In the genomic region with DNA sequence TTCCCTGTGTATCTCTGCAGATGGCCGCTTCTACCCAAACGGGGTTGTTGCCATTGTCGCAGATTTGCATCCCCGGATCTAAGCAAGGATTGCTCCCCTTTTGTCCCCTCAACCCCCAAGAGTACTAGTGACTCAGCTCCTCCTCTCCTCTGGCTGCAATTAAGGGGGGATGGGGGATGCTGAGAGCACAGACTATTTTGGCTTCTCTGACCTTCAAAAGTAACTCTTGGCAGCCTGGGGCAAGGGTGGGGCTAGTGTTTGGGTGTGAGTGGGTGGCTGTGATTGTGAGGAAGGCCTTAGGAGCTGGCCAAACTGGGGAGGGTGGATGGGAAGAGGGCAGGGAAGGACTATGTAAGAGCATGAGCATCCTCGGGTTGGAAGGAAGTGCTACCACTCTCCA, we compare ENCODE assay signal across 10 cellular contexts. TPM values are rescaled to one million over a fixed set of nuclear protein-coding genes. Genes with fewer than 3 reads are reported as not detected.
A peak's percentile ranks its signal among the peaks of the same experiment; 100 is the strongest.
DNase-seq lines count a peak whose midpoint lies in the region; TF ChIP-seq lines count a peak whose summit lies in the region.
"Had no signal": no experiment of that assay in that cellular context is flagged by ENCODE, and none has a peak within 500 bp of the region (broad histone marks: within the 10 kb centered on the region; RNA-seq: fewer than 3 reads in every experiment).

No MANE protein-coding gene starts in this region.

- TF ChIP-seq POLR2A in erythroblast (IDR thresholded peaks at IDR 0.05; ENCODE audit: low read length): no peak

- H3K4me3 Mint-ChIP-seq in T-helper 1 cell treated with Interleukin-12 subunit alpha and Interleukin-12 subunit beta and Interleukin-4 antibody, amounts not matched to agents 30 μg/mL and 1 μg/mL, for 36 hours: peak overlapping the region; percentile 67
- H3K4me3 Mint-ChIP-seq: natural killer cell treated with Interleukin-12 subunit alpha and Interleukin-12 subunit beta and Interleukin-15 and Interleukin-18, amount 100 ng/mL, for 72 hours had no signal

- peaks cover 32% of the 10 kb centered on the region for H3K36me3 Mint-ChIP-seq in T-helper 1 cell treated with Interleukin-12 subunit alpha and Interleukin-12 subunit beta and Interleukin-4 antibody, amounts not matched to agents 30 μg/mL and 1 μg/mL, for 36 hours (ENCODE audit: low read depth)
- H3K36me3 Mint-ChIP-seq: natural killer cell treated with Interleukin-12 subunit alpha and Interleukin-12 subunit beta and Interleukin-15 and Interleukin-18, amount 100 ng/mL, for 72 hours had no signal

- peak overlapping the region; percentile 22 for H3K27ac Mint-ChIP-seq in T-helper 1 cell treated with Interleukin-12 subunit alpha and Interleukin-12 subunit beta and Interleukin-4 antibody, amounts not matched to agents 30 μg/mL and 1 μg/mL, for 36 hours
- H3K27ac Mint-ChIP-seq: natural killer cell treated with Interleukin-12 subunit alpha and Interleukin-12 subunit beta and Interleukin-15 and Interleukin-18, amount 100 ng/mL, for 72 hours had no signal

- H3K36me3 ChIP-seq in mucosa of rectum (ENCODE audit: control insufficient read depth in 2 of 2, insufficient read depth in 2 of 2, low read length in 2 of 2): no peaks in the 10 kb centered on the region

- H3K4me1 ChIP-seq in mucosa of rectum (ENCODE audit: control insufficient read depth in 2 of 2, insufficient read depth in 2 of 2, low read length in 2 of 2): peaks cover 9 to 29% of the 10 kb centered on the region in 2 donors

- H3K4me3 ChIP-seq in mucosa of rectum (ENCODE audit: low read length in 2 of 2): peak overlapping the region in 1 of 2 donors; percentile 32

- DNase-seq in T-helper 1 cell (no peak), ureter (ENCODE audit: low spot score) (peak; percentile 64), erythroblast (lab: John Stamatoyannopoulos, UW) (no peak), T-helper 9 cell (no peak)
- no peak for DNase-seq in activated CD8-positive, alpha-beta memory T cell treated with anti-CD3 and anti-CD28 coated beads for 24 hours
- DNase-seq: ACHN had no signal

- H3K9ac ChIP-seq in mucosa of rectum (ENCODE audit: low read depth in 1 of 2, low read length in 2 of 2): no peak overlapping the region

- H3K9me3 Mint-ChIP-seq in T-helper 1 cell treated with Interleukin-12 subunit alpha and Interleukin-12 subunit beta and Interleukin-4 antibody, amounts not matched to agents 30 μg/mL and 1 μg/mL, for 36 hours: no peaks in the 10 kb centered on the region
- H3K9me3 Mint-ChIP-seq: natural killer cell treated with Interleukin-12 subunit alpha and Interleukin-12 subunit beta and Interleukin-15 and Interleukin-18, amount 100 ng/mL, for 72 hours had no signal

- H3K4me1 Mint-ChIP-seq in T-helper 1 cell treated with Interleukin-12 subunit alpha and Interleukin-12 subunit beta and Interleukin-4 antibody, amounts not matched to agents 30 μg/mL and 1 μg/mL, for 36 hours (ENCODE audit: low read depth): peaks cover 63% of the 10 kb centered on the region

- no peaks in the 10 kb centered on the region for H3K9me3 ChIP-seq in mucosa of rectum (ENCODE audit: control insufficient read depth in 2 of 2, low read length in 2 of 2)

- H3K27me3 Mint-ChIP-seq in T-helper 1 cell treated with Interleukin-12 subunit alpha and Interleukin-12 subunit beta and Interleukin-4 antibody, amounts not matched to agents 30 μg/mL and 1 μg/mL, for 36 hours (ENCODE audit: low read depth): peaks cover 30% of the 10 kb centered on the region

- H3K27ac ChIP-seq in cingulate gyrus (ENCODE audit: low read depth, low read length) (peak overlapping the region; percentile 84), mucosa of rectum (ENCODE audit: low read depth in 2 of 2, low read length in 2 of 2) (peak overlapping the region; percentile 38 to 59)

- H3K27me3 ChIP-seq in mucosa of rectum (ENCODE audit: control insufficient read depth in 2 of 2, insufficient read depth in 2 of 2, low read length in 2 of 2): peaks cover 5 to 7% of the 10 kb centered on the region in 2 donors

RNA-seq across cellular contexts. Expression of gene MAP1A, which starts 1.2 kb away (rescaled TPM):
- total RNA-seq in ureter: 16.4 TPM

RNA-seq across cellular contexts. Expression of gene TP53BP1, which starts 23.2 kb away (rescaled TPM):
- 73.0 TPM for total RNA-seq in ureter
